In genomic region chr1:89262643-89263042, GRCh38 we compare ENCODE assay signal across 10 cellular contexts. TPM values are rescaled to one million over a fixed set of nuclear protein-coding genes. Genes with fewer than 3 reads are reported as not detected.
DNase-seq lines count a peak whose midpoint lies in the region; ATAC-seq and TF ChIP-seq lines count a peak whose summit lies in the region.
"Had no signal": no experiment of that assay in that cellular context is flagged by ENCODE, and none has a peak within 500 bp of the region (broad histone marks: within the 10 kb centered on the region; RNA-seq: fewer than 3 reads in every experiment).

No MANE protein-coding gene starts in this region.

- ATAC-seq in activated CD8-positive, alpha-beta T cell treated with anti-CD3 and anti-CD28 coated beads for 36 hours: no peak
- no peak for ATAC-seq in HG02588 (IDR thresholded peaks at IDR 0.05; ENCODE audit: unreplicated experiment)

- H3K9me3 Mint-ChIP-seq in activated CD8-positive, alpha-beta T cell treated with anti-CD3 and anti-CD28 coated beads for 36 hours: peaks cover 5% of the 10 kb centered on the region
- H3K9me3 Mint-ChIP-seq in immature natural killer cell: no peaks in the 10 kb centered on the region

- H3K4me1 Mint-ChIP-seq in activated CD8-positive, alpha-beta T cell treated with anti-CD3 and anti-CD28 coated beads for 36 hours (ENCODE audit: low read depth): peaks cover 80% of the 10 kb centered on the region
- H3K4me1 Mint-ChIP-seq in immature natural killer cell: peaks cover 81 to 97% of the 10 kb centered on the region in 2 donors

- peaks cover 81% of the 10 kb centered on the region for H3K36me3 Mint-ChIP-seq in activated CD8-positive, alpha-beta T cell treated with anti-CD3 and anti-CD28 coated beads for 36 hours (ENCODE audit: low read depth)
- peaks cover 41 to 67% (median 59%) of the 10 kb centered on the region in 3 donors for H3K36me3 Mint-ChIP-seq in immature natural killer cell

- POLR2A ChIA-PET in activated CD8-positive, alpha-beta T cell treated with anti-CD3 and anti-CD28 coated beads for 36 hours (lab: Charles Lee): interaction anchor here (0.6 to 1.8 kb wide), 5 partner anchors 12 to 241 kb away, joined by 3 to 5 read pairs (median 3); no protein-coding TSS in a partner anchor

- peak overlapping the region; percentile 86 for H3K27ac ChIP-seq in 22Rv1

- no peaks in the 10 kb centered on the region for H3K27me3 Mint-ChIP-seq in activated CD8-positive, alpha-beta T cell treated with anti-CD3 and anti-CD28 coated beads for 36 hours
- H3K27me3 Mint-ChIP-seq in immature natural killer cell (ENCODE audit: low read depth in 3 of 3): peaks cover 3 to 8% (median 4%) of the 10 kb centered on the region in 3 donors
- H3K27me3 Mint-ChIP-seq: naive B cell had no signal

- CTCF ChIA-PET in activated CD8-positive, alpha-beta T cell treated with anti-CD3 and anti-CD28 coated beads for 36 hours (lab: Charles Lee): no interaction called here

- H3K4me3 Mint-ChIP-seq in activated CD8-positive, alpha-beta T cell treated with anti-CD3 and anti-CD28 coated beads for 36 hours: no peak overlapping the region
- H3K4me3 Mint-ChIP-seq in immature natural killer cell: peak overlapping the region; percentile 76 to 88 (median 81)
- H3K4me3 Mint-ChIP-seq: naive B cell had no signal

- TF ChIP-seq CTCF in 22Rv1 (IDR thresholded peaks at IDR 0.05): no peak
- TF ChIP-seq CTCF in activated CD8-positive, alpha-beta T cell treated with anti-CD3 and anti-CD28 coated beads for 36 hours (IDR thresholded peaks at IDR 0.05): no peak

- H3K27ac Mint-ChIP-seq in activated CD8-positive, alpha-beta T cell treated with anti-CD3 and anti-CD28 coated beads for 36 hours: peak overlapping the region; percentile 67
- H3K27ac Mint-ChIP-seq in immature natural killer cell: peak overlapping the region; percentile 88 to 97 (median 92)

- peak; percentile 57 for DNase-seq in ELR (ENCODE audit: low read depth)
- DNase-seq in activated CD8-positive, alpha-beta T cell treated with anti-CD3 and anti-CD28 coated beads for 36 hours: no peak
- DNase-seq in immature natural killer cell: no peak
- DNase-seq in stimulated activated naive CD4-positive, alpha-beta T cell treated with Interleukin-2 at 50 U/mL for 16 hours (lab: John Stamatoyannopoulos, UW): no peak
- DNase-seq in GM19238 (ENCODE audit: insufficient read length, low spot score): no peak
- DNase-seq in epidermal melanocyte (ENCODE audit: insufficient read length, low spot score): no peak
- DNase-seq: naive B cell, OCI-M1 had no signal

- intact Hi-C loops in activated CD8-positive, alpha-beta T cell treated with anti-CD3 and anti-CD28 coated beads for 36 hours (cut with micrococcal nuclease): no loop called here

RNA-seq across cellular contexts. Expression of gene GBP5, which starts 10.0 kb away (rescaled TPM):
- 100 to 1,000 TPM; 163 to 174 TPM for total RNA-seq in activated CD8-positive, alpha-beta T cell treated with anti-CD3 and anti-CD28 coated beads for 36 hours
- 100 to 1,000 TPM in 1 of 3 donors, 10 to 100 TPM in 2; 74.4 to 212 (median 90.8) TPM for polyA plus RNA-seq in immature natural killer cell
